ENCODE assay signal across 10 cellular contexts in the genomic region with DNA sequence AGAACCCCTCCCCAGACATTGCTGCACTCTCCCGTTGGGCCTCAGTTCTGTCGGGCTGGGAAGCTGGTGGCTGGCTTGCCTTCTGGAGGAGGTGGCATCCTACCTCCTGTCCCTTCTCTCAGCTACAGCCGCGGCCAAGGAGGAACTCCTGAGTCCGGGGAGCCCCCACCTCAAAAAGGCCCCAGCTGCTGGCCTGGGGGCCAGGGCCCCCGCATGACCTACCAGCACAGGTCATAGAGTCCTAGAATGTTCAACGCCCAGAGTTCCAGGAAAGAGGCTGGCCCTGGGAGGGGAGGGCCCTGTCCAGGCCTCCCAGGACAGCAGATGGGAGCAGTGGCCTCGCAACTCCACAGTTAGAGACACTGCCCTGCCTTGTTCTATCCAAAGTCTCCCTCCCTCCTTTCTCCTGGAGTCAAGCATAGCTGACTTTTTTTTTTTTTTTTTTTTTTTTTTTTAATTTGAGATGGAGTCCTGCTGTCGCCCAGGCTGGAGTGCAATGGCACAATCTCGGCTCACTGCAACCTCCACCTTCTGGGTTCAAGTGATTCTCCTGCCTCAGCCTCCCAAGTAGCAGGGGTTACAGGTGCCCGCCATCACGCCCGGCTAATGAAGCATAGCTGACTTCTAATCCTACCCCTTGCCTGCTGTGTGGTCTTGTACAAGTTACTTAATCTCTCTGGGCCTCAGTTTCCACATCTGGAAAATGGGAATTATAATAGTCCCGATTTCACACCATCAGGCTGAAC. TPM values are rescaled to one million over a fixed set of nuclear protein-coding genes. Genes with fewer than 3 reads are reported as not detected.
DNase-seq lines count a peak whose midpoint lies in the region; ATAC-seq and TF ChIP-seq lines count a peak whose summit lies in the region.
"Had no signal": no experiment of that assay in that cellular context is flagged by ENCODE, and none has a peak within 500 bp of the region (broad histone marks: within the 10 kb centered on the region; RNA-seq: fewer than 3 reads in every experiment).

No MANE protein-coding gene starts in this region.

- no peak for TF ChIP-seq CTCF in AG04450 (IDR thresholded peaks at IDR 0.05; ENCODE audit: low read depth, low read length)
- no peak for TF ChIP-seq CTCF in OCI-LY7 (conservative IDR thresholded peaks at IDR 0.05; ENCODE audit: low read length)

- H3K79me2 ChIP-seq in OCI-LY7 (ENCODE audit: insufficient read depth, low read depth, low read length): peaks cover 73% of the 10 kb centered on the region

- no peak overlapping the region for H2AK5ac ChIP-seq in neuronal stem cell (ENCODE audit: low read depth, low read length)

- peak overlapping the region; percentile 70 for H3K18ac ChIP-seq in neuronal stem cell (ENCODE audit: low read length)

- H3K27me3 ChIP-seq in AG04450 (ENCODE audit: control insufficient read depth, insufficient read depth, low read length) (no peaks in the 10 kb centered on the region), neuronal stem cell (ENCODE audit: control insufficient read depth in 3 of 3, insufficient read depth in 3 of 3, low read depth in 1 of 3, low read length in 3 of 3) (peaks cover 0 to 2% (median 0%) of the 10 kb centered on the region in 3 experiments)

- H3K27ac ChIP-seq in AG04450 (ENCODE audit: low read depth, low read length) (peak overlapping the region; percentile 11), neuronal stem cell (replicated peaks; ENCODE audit: low read length) (no peak overlapping the region), OCI-LY7 (ENCODE audit: low read depth, low read length, poor library complexity, severe bottlenecking) (no peak overlapping the region)

- H3K9me3 Mint-ChIP-seq in IgD-negative memory B cell: no peaks in the 10 kb centered on the region
- H3K9me3 Mint-ChIP-seq: dendritic cell treated with granulocyte-macrophage colony-stimulating factor and Interleukin-4, amounts not matched to agents 40 ng/mL and 50 ng/mL, for 4 days had no signal

- H3K4me2 ChIP-seq in neuronal stem cell (ENCODE audit: insufficient read depth, low read length, poor library complexity, severe bottlenecking) (no peak overlapping the region), OCI-LY7 (ENCODE audit: low read length) (no peak overlapping the region)

- CTCF ChIA-PET in AG04450 (lab: Charles Lee): interaction anchor here (0.6 to 2.4 kb wide), 3 partner anchors 9 to 147 kb away, joined by 3 to 6 read pairs (median 5); no protein-coding TSS in a partner anchor
- CTCF ChIA-PET in OCI-LY7 (lab: Charles Lee; ENCODE audit: unreplicated experiment): no interaction called here

- no peaks in the 10 kb centered on the region for H3K9me2 ChIP-seq in OCI-LY7 (ENCODE audit: insufficient read depth, low read length)

- H3K27me3 Mint-ChIP-seq in IgD-negative memory B cell: no peaks in the 10 kb centered on the region
- H3K27me3 Mint-ChIP-seq: dendritic cell treated with granulocyte-macrophage colony-stimulating factor and Interleukin-4, amounts not matched to agents 40 ng/mL and 50 ng/mL, for 4 days had no signal

- H3K79me1 ChIP-seq in neuronal stem cell (ENCODE audit: low read depth, low read length): peaks cover 25% of the 10 kb centered on the region

- H3K36me3 Mint-ChIP-seq in IgD-negative memory B cell: peaks cover 2% of the 10 kb centered on the region

- no peak overlapping the region for H4K91ac ChIP-seq in neuronal stem cell (ENCODE audit: low read depth, low read length, poor library complexity)

- H4K20me1 ChIP-seq in OCI-LY7 (ENCODE audit: insufficient read depth, low read length): peaks cover 25% of the 10 kb centered on the region

- DNase-seq in AG04450 (ENCODE audit: low read depth, low spot score) (no peak), epidermal melanocyte (ENCODE audit: insufficient read length, low spot score) (peak; percentile 4), neuronal stem cell (ENCODE audit: low spot score) (no peak), OCI-LY7 (ENCODE audit: low spot score) (no peak)
- DNase-seq: NCI-H524 treated with DMSO at 0.1 percent for 48 hours had no signal

- H3K36me3 ChIP-seq in neuronal stem cell (replicated peaks in 1 of 2; ENCODE audit: control insufficient read depth in 2 of 2, insufficient read depth in 2 of 2, low read length in 2 of 2) (peaks cover 30 to 66% of the 10 kb centered on the region in 2 donors), OCI-LY7 (ENCODE audit: insufficient read depth, low read length) (peaks cover 81% of the 10 kb centered on the region)

- BruUV-seq in OCI-LY7 (replicated peaks; lab: Mats Ljungman, UMichigan): no TSS peak

- POLR2A ChIA-PET in AG04450 (lab: Yijun Ruan, JAX) (interaction anchor here (0.6 kb wide), 1 partner anchor 43 kb away, joined by 8 read pairs; no protein-coding TSS in a partner anchor), OCI-LY7 (lab: Charles Lee) (interaction anchor here (0.7 kb wide), 1 partner anchor 451 kb away, joined by 6 read pairs; no protein-coding TSS in a partner anchor)

- H2BK5ac ChIP-seq in neuronal stem cell (ENCODE audit: low read length): no peak overlapping the region

- H3K4me3 Mint-ChIP-seq in IgD-negative memory B cell: no peak overlapping the region
- H3K4me3 Mint-ChIP-seq: dendritic cell treated with granulocyte-macrophage colony-stimulating factor and Interleukin-4, amounts not matched to agents 40 ng/mL and 50 ng/mL, for 4 days had no signal

- no peak overlapping the region for H3K4me3 ChIP-seq in AG04450 (ENCODE audit: low read depth, low read length)
- no peak overlapping the region for H3K4me3 ChIP-seq in neuronal stem cell (ENCODE audit: low read length in 2 of 2)
- no peak overlapping the region for H3K4me3 ChIP-seq in OCI-LY7 (ENCODE audit: low read depth, low read length, poor library complexity, severe bottlenecking)

- peak overlapping the region in 2 of 3 donors; percentile 31 to 47 for H3K27ac Mint-ChIP-seq in IgD-negative memory B cell
- H3K27ac Mint-ChIP-seq: dendritic cell treated with granulocyte-macrophage colony-stimulating factor and Interleukin-4, amounts not matched to agents 40 ng/mL and 50 ng/mL, for 4 days had no signal

- peaks cover 14 to 26% of the 10 kb centered on the region in 2 donors for H3K4me1 ChIP-seq in neuronal stem cell (ENCODE audit: control insufficient read depth in 2 of 2, insufficient read depth in 1 of 2, low read depth in 1 of 2, low read length in 2 of 2)
- peaks cover 33% of the 10 kb centered on the region for H3K4me1 ChIP-seq in OCI-LY7 (ENCODE audit: insufficient read depth, low read length, poor library complexity, severe bottlenecking)

- intact Hi-C loops in OCI-LY7 (cut with micrococcal nuclease; ENCODE audit: unreplicated experiment): no loop called here

- peak overlapping the region; percentile 72 for H3K9ac ChIP-seq in neuronal stem cell (ENCODE audit: low read depth, low read length, poor library complexity)

- ATAC-seq in GM18502 (IDR thresholded peaks at IDR 0.05; ENCODE audit: poor library complexity, unreplicated experiment) (no peak), HG02840 (IDR thresholded peaks at IDR 0.05; ENCODE audit: low FRiP score, unreplicated experiment) (no peak), HG02973 (IDR thresholded peaks at IDR 0.05; ENCODE audit: unreplicated experiment) (no peak)

- H3K23ac ChIP-seq in neuronal stem cell (ENCODE audit: low read depth, low read length, poor library complexity): peak overlapping the region; percentile 90

- H2BK120ac ChIP-seq in neuronal stem cell (ENCODE audit: low read depth, low read length): no peak overlapping the region

- WGBS in neuronal stem cell (ENCODE audit: extremely low coverage in 2 of 2, insufficient read length in 2 of 2, insufficient replicate concordance in 1 of 2), 2 donors: no CpG with 5 or more reads among the region's 14 CpGs

- H2BK12ac ChIP-seq in neuronal stem cell (ENCODE audit: low read length): no peak overlapping the region

- H3K9me3 ChIP-seq in AG04450 (ENCODE audit: control insufficient read depth, insufficient read depth, low read length): no peaks in the 10 kb centered on the region; the same call in 1 of the 2 replicates
- peaks cover 0 to 2% of the 10 kb centered on the region in 2 donors for H3K9me3 ChIP-seq in neuronal stem cell (replicated peaks in 1 of 2; ENCODE audit: control insufficient read depth in 2 of 2, insufficient read depth in 1 of 2, low read depth in 1 of 2, low read length in 2 of 2)
- no peaks in the 10 kb centered on the region for H3K9me3 ChIP-seq in OCI-LY7 (ENCODE audit: low read length)

- H3K4ac ChIP-seq in neuronal stem cell (ENCODE audit: low read length): no peak overlapping the region

- no peak overlapping the region for H3K14ac ChIP-seq in neuronal stem cell (ENCODE audit: low read length)

- peaks cover 13 to 32% (median 25%) of the 10 kb centered on the region in 3 donors for H3K4me1 Mint-ChIP-seq in IgD-negative memory B cell

- H4K8ac ChIP-seq in neuronal stem cell (ENCODE audit: low read depth, low read length): no peak overlapping the region

- no peak overlapping the region for H2AFZ ChIP-seq in neuronal stem cell (ENCODE audit: low read length)
- no peak overlapping the region for H2AFZ ChIP-seq in OCI-LY7 (ENCODE audit: low read length)

- H2BK15ac ChIP-seq in neuronal stem cell (ENCODE audit: low read length): no peak overlapping the region

RNA-seq across cellular contexts. Expression of a gene that starts 7.1 kb away (rescaled TPM):
- polyA plus RNA-seq in AG04450 (2011; rRNA removed): 65.5 and 91.1 TPM in 2 replicates
- polyA minus RNA-seq in AG04450 (2011; rRNA and poly(A)+ RNA removed): 104 and 137 TPM in 2 replicates
- polyA plus RNA-seq in IgD-negative memory B cell: 36.4 TPM
- polyA plus RNA-seq in neuronal stem cell (2013, experiment 1 of 2): 107 TPM
- 99.5 TPM for polyA plus RNA-seq in neuronal stem cell (2013, experiment 2 of 2)
- total RNA-seq in OCI-LY7 (2014; rRNA removed; shearing (Covaris generic)): 236 and 241 TPM in 2 replicates
- total RNA-seq in OCI-LY7 (2022): 156 and 173 TPM in 2 replicates

RNA-seq across cellular contexts. Expression of a gene that starts 20.4 kb away (rescaled TPM):
- not detected in 2 replicates for polyA plus RNA-seq in AG04450 (2011; rRNA removed)
- polyA minus RNA-seq in AG04450 (2011; rRNA and poly(A)+ RNA removed): not detected in 2 replicates
- polyA plus RNA-seq in IgD-negative memory B cell: not detected
- polyA plus RNA-seq in neuronal stem cell (2013, experiment 1 of 2): not detected
- not detected for polyA plus RNA-seq in neuronal stem cell (2013, experiment 2 of 2)
- not detected in 2 replicates for total RNA-seq in OCI-LY7 (2014; rRNA removed; shearing (Covaris generic))
- total RNA-seq in OCI-LY7 (2022): not detected in 2 replicates
